Comparison of ENCODE assay signal across 23 cellular contexts in genomic region chr14:66490143-66491111, GRCh38. TPM values are rescaled to one million over a fixed set of nuclear protein-coding genes. Genes with fewer than 3 reads are reported as not detected.
DNase-seq lines count a peak whose midpoint lies in the region; ATAC-seq and TF ChIP-seq lines count a peak whose summit lies in the region.
"Had no signal": no experiment of that assay in that cellular context is flagged by ENCODE, and none has a peak within 500 bp of the region (broad histone marks: within the 10 kb centered on the region; RNA-seq: fewer than 3 reads in every experiment).

No MANE protein-coding gene starts in this region.

- H3K27ac ChIP-seq in liver (ENCODE audit: low read depth in 1 of 2, low read length in 2 of 2) = peak overlapping the region in 1 of 2 donors; percentile 16
- H3K27ac ChIP-seq in foreskin keratinocyte = no peak overlapping the region
- H3K27ac ChIP-seq: A549, GM23248 had no signal

- BruUV-seq in MCF 10A (replicated peaks; lab: Mats Ljungman, UMichigan) = no TSS peak

- H3K36me3 ChIP-seq in BE2C (no peaks in the 10 kb centered on the region), liver (ENCODE audit: control insufficient read depth in 4 of 4, insufficient read depth in 3 of 4, low read depth in 1 of 4, low read length in 3 of 4) (no peaks in the 10 kb centered on the region)

- no peaks in the 10 kb centered on the region for H3K27me3 ChIP-seq in BE2C
- H3K27me3 ChIP-seq in liver (ENCODE audit: control insufficient read depth in 4 of 4, insufficient read depth in 4 of 4, low read length in 3 of 4) = no peaks in the 10 kb centered on the region
- H3K27me3 ChIP-seq in foreskin keratinocyte = no peaks in the 10 kb centered on the region

- peaks cover 2% of the 10 kb centered on the region for H3K4me1 Mint-ChIP-seq in nephron progenitor cell
- H3K4me1 Mint-ChIP-seq in mesothelial cell of epicardium = peaks cover 1% of the 10 kb centered on the region
- no peaks in the 10 kb centered on the region for H3K4me1 Mint-ChIP-seq in MCF 10A (ENCODE audit: insufficient read depth, unreplicated experiment)

- no peaks in the 10 kb centered on the region for H3K9me3 ChIP-seq in BE2C
- H3K9me3 ChIP-seq in liver (ENCODE audit: control insufficient read depth in 4 of 4, low read length in 3 of 4) = no peaks in the 10 kb centered on the region
- H3K9me3 ChIP-seq: A549 had no signal

- peak; percentile 43 to 63 for TF ChIP-seq RAD21 in liver (IDR thresholded peaks at IDR 0.05)

- H3K27me3 Mint-ChIP-seq in nephron progenitor cell (ENCODE audit: low read depth, poor library complexity) = peaks cover 20% of the 10 kb centered on the region
- peaks cover 14% of the 10 kb centered on the region for H3K27me3 Mint-ChIP-seq in mesothelial cell of epicardium (ENCODE audit: low read depth)
- H3K27me3 Mint-ChIP-seq in MCF 10A (ENCODE audit: insufficient read depth, unreplicated experiment) = no peaks in the 10 kb centered on the region
- H3K27me3 Mint-ChIP-seq: CD4-positive, alpha-beta memory T cell had no signal

- H3K4me1 ChIP-seq in BE2C = peaks cover 21% of the 10 kb centered on the region
- H3K4me1 ChIP-seq in liver (ENCODE audit: control insufficient read depth in 4 of 4, insufficient read depth in 4 of 4, low read length in 3 of 4) = peaks cover 5 to 34% (median 21%) of the 10 kb centered on the region in 4 donors
- H3K4me1 ChIP-seq in foreskin keratinocyte = no peaks in the 10 kb centered on the region
- H3K4me1 ChIP-seq: A549 had no signal

- H3K4me3 ChIP-seq in BE2C (ENCODE audit: low read depth, low read length) = no peak overlapping the region
- no peak overlapping the region for H3K4me3 ChIP-seq in liver (ENCODE audit: low read depth in 1 of 3, low read length in 3 of 3)
- H3K4me3 ChIP-seq: A549, GM23248 had no signal

- CTCF ChIA-PET in MCF 10A (lab: Yijun Ruan, JAX) = interaction anchor here (0.9 to 2.3 kb wide), 6 partner anchors 71 to 796 kb away, joined by 3 to 9 read pairs (median 4); no protein-coding TSS in a partner anchor

- POLR2A ChIA-PET in MCF 10A (lab: Yijun Ruan, JAX) = no interaction called here

- no peak for ATAC-seq in foreskin keratinocyte
- ATAC-seq: A549, HCT116 had no signal

- TF ChIP-seq CTCF in BE2C (IDR thresholded peaks at IDR 0.05; ENCODE audit: low read depth, low read length) (no peak), liver (IDR thresholded peaks at IDR 0.05; ENCODE audit: low read depth, low read length, missing input control) (peak; percentile 29), nephron progenitor cell (IDR thresholded peaks at IDR 0.05) (no peak), foreskin keratinocyte (conservative IDR thresholded peaks at IDR 0.05) (no peak), mesothelial cell of epicardium (IDR thresholded peaks at IDR 0.05; ENCODE audit: unreplicated experiment) (no peak), MCF 10A (IDR thresholded peaks at IDR 0.05; ENCODE audit: unreplicated experiment) (no peak)

- H3K4me3 Mint-ChIP-seq in nephron progenitor cell (no peak overlapping the region), mesothelial cell of epicardium (no peak overlapping the region), MCF 10A (ENCODE audit: unreplicated experiment) (no peak overlapping the region)
- H3K4me3 Mint-ChIP-seq: CD4-positive, alpha-beta memory T cell had no signal

- H3K36me3 Mint-ChIP-seq in nephron progenitor cell (ENCODE audit: low read depth) = no peaks in the 10 kb centered on the region
- no peaks in the 10 kb centered on the region for H3K36me3 Mint-ChIP-seq in mesothelial cell of epicardium
- H3K36me3 Mint-ChIP-seq in MCF 10A (ENCODE audit: insufficient read depth, unreplicated experiment) = no peaks in the 10 kb centered on the region
- H3K36me3 Mint-ChIP-seq: CD4-positive, alpha-beta memory T cell had no signal

- H3K9me3 Mint-ChIP-seq in nephron progenitor cell = no peaks in the 10 kb centered on the region
- H3K9me3 Mint-ChIP-seq in mesothelial cell of epicardium = no peaks in the 10 kb centered on the region
- no peaks in the 10 kb centered on the region for H3K9me3 Mint-ChIP-seq in MCF 10A (ENCODE audit: unreplicated experiment)
- H3K9me3 Mint-ChIP-seq: CD4-positive, alpha-beta memory T cell had no signal

- intact Hi-C loops in MCF 10A (cut with micrococcal nuclease) = loop anchor here (10.0 kb wide), 1 partner anchor 134 kb away; no protein-coding TSS in a partner anchor

- 67% methylated on average over 3 of the region's 3 CpGs for WGBS in liver

- H3K27ac Mint-ChIP-seq in nephron progenitor cell = no peak overlapping the region
- H3K27ac Mint-ChIP-seq in mesothelial cell of epicardium = no peak overlapping the region
- H3K27ac Mint-ChIP-seq in MCF 10A (ENCODE audit: low read depth, unreplicated experiment) = no peak overlapping the region
- H3K27ac Mint-ChIP-seq: CD4-positive, alpha-beta memory T cell had no signal

- DNase-seq in BE2C (peak; percentile 19), MV-4-11 (lab: John Stamatoyannopoulos, UW) (peak; percentile 10), fibroblast of gingiva (ENCODE audit: low read depth) (peak; percentile 11), nephron progenitor cell (no peak), foreskin keratinocyte (no peak), mesothelial cell of epicardium (ENCODE audit: low spot score in 2 of 2, unreplicated experiment in 2 of 2) (no peak), MCF 10A (ENCODE audit: unreplicated experiment) (no peak)
- DNase-seq: 8988T; ACHN; AML-193; C1 segment of cervical spinal cord; Calu3; CD4-positive, alpha-beta memory T cell; COR-L47; DMS153; DND-41; GM23248; H7 had no signal

- no peak overlapping the region for H3K9ac ChIP-seq in liver (ENCODE audit: low read depth in 1 of 2, low read length in 2 of 2)
- H3K9ac ChIP-seq: GM23248 had no signal

TF ChIP-seq in liver, 16 proteins besides CTCF, POLR2A, EP300 and RAD21 (continues in another document):
- TF ChIP-seq FOXA2 (IDR thresholded peaks at IDR 0.05) (peak; percentile 36), ZBTB33 (IDR thresholded peaks at IDR 0.05) (peak; percentile 42), RXRA (IDR thresholded peaks at IDR 0.05) (peak; percentile 62 to 63), NR2F2 (IDR thresholded peaks at IDR 0.05) (peak; percentile 21), HNF4G (IDR thresholded peaks at IDR 0.05) (peak; percentile 59), MAX (IDR thresholded peaks at IDR 0.05) (peak; percentile 14), HNF4A (conservative IDR thresholded peaks at IDR 0.05) (peak; percentile 84 to 85), JUND (IDR thresholded peaks at IDR 0.05) (peak; percentile 46 to 62), YY1 (IDR thresholded peaks at IDR 0.05) (no peak), ATF3 (IDR thresholded peaks at IDR 0.05) (peak; percentile 7), GABPA (IDR thresholded peaks at IDR 0.05 in 1 of 2, conservative IDR thresholded peaks at IDR 0.05 in 1 of 2) (no peak), EGR1 (IDR thresholded peaks at IDR 0.05; ENCODE audit: low read depth in 2 of 2) (peak in 1 of 2 donors; percentile 21), FOXA1 (IDR thresholded peaks at IDR 0.05) (peak; percentile 12), SP1 (IDR thresholded peaks at IDR 0.05) (peak; percentile 4), TAF1 (conservative IDR thresholded peaks at IDR 0.05) (no peak)

RNA-seq across cellular contexts. Expression of gene CCDC196, which starts 4.3 kb away (rescaled TPM):
- polyA plus RNA-seq in BE2C (2012; ENCODE audit: insufficient read depth, insufficient read length, low read depth) = not detected
- total RNA-seq in liver (1 to 10 TPM in 1 of 2 donors, not detected in 1; 5.4 TPM), foreskin keratinocyte (not detected in 2 replicates), mesothelial cell of epicardium (not detected in 3 replicates), MCF 10A (2022) (not detected in 2 replicates)
- polyA plus RNA-seq in liver (10 to 100 TPM in 1 of 2 donors, 1 to 10 TPM in 1; 5.7 to 11.4 TPM), foreskin keratinocyte (not detected in 2 replicates)
- total RNA-seq: Calu3; CD4-positive, alpha-beta memory T cell; GM23248; H1; H7 had no signal
- polyA plus RNA-seq: A549; BJ; CD4-positive, alpha-beta memory T cell; GM23248; H1 had no signal

RNA-seq across cellular contexts. Expression of gene GPHN, which starts 17.5 kb away (rescaled TPM):
- 35.0 TPM for polyA plus RNA-seq in BE2C (2012; ENCODE audit: insufficient read depth, insufficient read length, low read depth)
- total RNA-seq in liver = 10 to 100 TPM; 18.4 to 76.4 TPM
- 10 to 100 TPM; 29.2 to 65.5 TPM for polyA plus RNA-seq in liver
- total RNA-seq in foreskin keratinocyte = 23.5 and 27.8 TPM in 2 replicates
- 16.3 and 18.2 TPM in 2 replicates for polyA plus RNA-seq in foreskin keratinocyte
- total RNA-seq in mesothelial cell of epicardium = 28.6 to 32.1 TPM (median 30.7 TPM) in 3 replicates
- total RNA-seq in MCF 10A (2022) = 26.8 and 33.0 TPM in 2 replicates

Comparison
In these comparisons a context has a peak if more than half of its experiments do, and no peak if none do; other contexts are left out.
1. DNase-seq: peak in BE2C (single experiment), MV-4-11 (single experiment) and fibroblast of gingiva (single experiment); none in nephron progenitor cell (single experiment), foreskin keratinocyte (0 of 2), mesothelial cell of epicardium (0 of 2) and MCF 10A (single experiment).